Comparison of ENCODE assay signal across 14 cellular contexts in the genomic region with DNA sequence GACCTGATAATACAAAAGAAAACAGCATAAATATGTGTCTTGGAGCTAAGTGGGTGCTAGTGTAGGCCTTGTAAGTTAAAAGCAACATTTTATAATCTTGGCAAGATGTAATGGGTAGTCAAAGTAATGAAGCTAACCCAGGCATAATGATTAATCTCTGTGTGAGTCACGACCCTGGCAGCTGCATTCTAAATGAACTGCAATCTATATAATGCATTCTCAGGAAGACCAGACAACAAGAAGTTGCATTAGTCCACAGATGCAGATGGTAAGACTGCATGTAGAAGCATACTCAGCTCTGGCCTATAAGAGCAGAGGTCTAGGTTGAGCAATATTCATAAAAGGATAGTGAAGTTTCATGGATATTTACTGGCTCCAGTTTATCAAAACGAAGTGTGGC.
DNase-seq lines count a peak whose midpoint lies in the region; ATAC-seq and TF ChIP-seq lines count a peak whose summit lies in the region.
"Had no signal": no experiment of that assay in that cellular context is flagged by ENCODE, and none has a peak within 500 bp of the region (broad histone marks: within the 10 kb centered on the region; RNA-seq: fewer than 3 reads in every experiment).

No MANE protein-coding gene starts in this region.

- TF ChIP-seq CTCF in cardiac fibroblast (IDR thresholded peaks at IDR 0.05; ENCODE audit: low read depth, low read length) (no peak), omental fat pad (IDR thresholded peaks at IDR 0.05) (no peak), sigmoid colon (IDR thresholded peaks at IDR 0.05) (no peak)

- H3K36me3 Mint-ChIP-seq in effector memory CD8-positive, alpha-beta T cell (ENCODE audit: insufficient read depth): no peaks in the 10 kb centered on the region

- H3K4me3 Mint-ChIP-seq in effector memory CD8-positive, alpha-beta T cell: no peak overlapping the region
- H3K4me3 Mint-ChIP-seq: activated T-cell treated with anti-CD3 and anti-CD28 coated beads, Interleukin-2, amount 50 U/mL, for 72 hours had no signal

- TF ChIP-seq EP300 in sigmoid colon (IDR thresholded peaks at IDR 0.05): no peak

- no peak overlapping the region for H3K4me3 ChIP-seq in cardiac fibroblast (replicated peaks in 1 of 2; ENCODE audit: low read depth in 2 of 2, low read length in 2 of 2)
- H3K4me3 ChIP-seq in sigmoid colon: no peak overlapping the region

- intact Hi-C loops in sigmoid colon (cut with DNase I): no loop called here

- H3K9me3 Mint-ChIP-seq in effector memory CD8-positive, alpha-beta T cell: no peaks in the 10 kb centered on the region

- no peaks in the 10 kb centered on the region for H3K27me3 ChIP-seq in sigmoid colon

- TF ChIP-seq POLR2A in sigmoid colon (IDR thresholded peaks at IDR 0.05): no peak

- H3K9me3 ChIP-seq in sigmoid colon: no peaks in the 10 kb centered on the region

- H3K4me1 ChIP-seq in sigmoid colon: peaks cover 0 to 17% (median 9%) of the 10 kb centered on the region in 4 donors

- no peak overlapping the region for H3K27ac Mint-ChIP-seq in effector memory CD8-positive, alpha-beta T cell
- H3K27ac Mint-ChIP-seq: activated T-cell treated with anti-CD3 and anti-CD28 coated beads, Interleukin-2, amount 50 U/mL, for 72 hours had no signal

- no peak overlapping the region for H3K27ac ChIP-seq in sigmoid colon

- H3K27me3 Mint-ChIP-seq in effector memory CD8-positive, alpha-beta T cell: peaks cover 0 to 8% of the 10 kb centered on the region in 2 donors

- peak; percentile 64 for ATAC-seq in omental fat pad (ENCODE audit: low FRiP score)
- ATAC-seq in effector memory CD8-positive, alpha-beta T cell (replicated peaks): no peak
- ATAC-seq: activated T-cell treated with anti-CD3 and anti-CD28 coated beads, Interleukin-2, amount 50 U/mL, for 72 hours had no signal

- 12 to 52% methylated on average over 2 of the region's 2 CpGs for WGBS in sigmoid colon, 2 donors

- no peaks in the 10 kb centered on the region for H3K4me1 Mint-ChIP-seq in effector memory CD8-positive, alpha-beta T cell (ENCODE audit: low read depth in 2 of 2)

- H3K36me3 ChIP-seq in sigmoid colon: no peaks in the 10 kb centered on the region

- DNase-seq in EL (peak; percentile 92), NCI-H2227 treated with DMSO at 0.1 percent for 48 hours (lab: John Stamatoyannopoulos, UW) (peak; percentile 62), cardiac fibroblast (ENCODE audit: low read depth in 2 of 2) (peak; percentile 73 to 81), omental fat pad (ENCODE audit: low spot score) (no peak), activated T-cell treated with anti-CD3 and anti-CD28 coated beads for 4 hours (no peak), sigmoid colon (no peak), SIG-M5 (lab: John Stamatoyannopoulos, UW) (no peak)
- DNase-seq in effector memory CD8-positive, alpha-beta T cell: no peak
- DNase-seq: activated CD4-positive, CD25-positive, alpha-beta regulatory T cell treated with anti-CD3 and anti-CD28 coated beads, Interleukin-2, amount 50 U/mL, for 72 hours; activated T-cell treated with anti-CD3 and anti-CD28 coated beads, Interleukin-2, amount 50 U/mL, for 72 hours; anterior cingulate cortex; DMS79; NCI-H748 treated with DMSO at 0.1 percent for 48 hours; substantia nigra had no signal

Comparison
In these comparisons a context has a peak if more than half of its experiments do, and no peak if none do; other contexts are left out.
1. DNase-seq: peak in EL (single experiment), NCI-H2227 treated with DMSO at 0.1 percent for 48 hours (single experiment) and cardiac fibroblast (2 of 2); none in omental fat pad (single experiment), effector memory CD8-positive, alpha-beta T cell (0 of 3), activated T-cell treated with anti-CD3 and anti-CD28 coated beads for 4 hours (single experiment), sigmoid colon (single experiment) and SIG-M5 (single experiment).